In the genomic region with DNA sequence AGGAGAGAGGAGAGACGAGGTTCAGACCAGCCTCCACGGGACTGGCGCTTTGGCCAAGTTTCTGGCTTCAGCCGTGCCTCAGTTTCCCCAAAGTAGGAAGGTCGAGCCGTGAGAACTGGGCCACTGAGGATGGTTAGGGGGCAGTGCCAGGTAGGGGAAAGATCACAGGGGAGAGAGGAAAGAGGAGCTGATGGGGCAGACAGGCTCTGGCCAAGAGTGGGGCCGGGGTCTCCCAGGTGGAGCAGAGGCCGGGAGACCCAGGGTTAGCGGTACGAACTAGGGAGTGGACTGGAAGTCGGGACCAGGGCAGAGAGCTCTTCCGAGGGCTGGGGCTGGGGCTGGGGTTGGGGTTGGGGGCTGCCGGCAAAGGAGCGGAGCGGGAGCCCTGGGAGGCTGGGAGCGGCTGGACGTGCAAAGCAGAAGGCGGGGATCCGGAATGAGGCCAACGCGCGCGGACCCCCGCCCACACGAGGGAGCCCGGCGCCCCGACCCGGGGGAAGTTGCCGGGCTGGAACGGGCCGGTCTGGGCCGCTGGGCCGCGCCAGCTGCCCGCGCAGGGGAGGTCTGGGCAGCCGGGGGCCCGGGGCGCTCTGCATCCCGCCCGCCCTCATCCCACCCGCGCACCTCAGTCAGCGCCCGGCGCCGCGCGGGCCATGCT, we compare ENCODE assay signal across 8 cellular contexts. TPM values are rescaled to one million over a fixed set of nuclear protein-coding genes. Genes with fewer than 3 reads are reported as not detected.
A peak's percentile ranks its signal among the peaks of the same experiment; 100 is the strongest.
DNase-seq lines count a peak whose midpoint lies in the region; ATAC-seq lines count a peak whose summit lies in the region.

No MANE protein-coding gene starts in this region.

- no peaks in the 10 kb centered on the region for H3K27me3 Mint-ChIP-seq in central memory CD8-positive, alpha-beta T cell

- no peak for DNase-seq in Jurkat, Clone E6-1 (ENCODE audit: low read depth, low spot score)
- no peak for DNase-seq in central memory CD8-positive, alpha-beta T cell (ENCODE audit: low spot score in 2 of 2)
- DNase-seq in midbrain (lab: John Stamatoyannopoulos, UW) = peak; percentile 61
- no peak for DNase-seq in DMS79 (lab: John Stamatoyannopoulos, UW)
- no peak for DNase-seq in MV-4-11 (lab: John Stamatoyannopoulos, UW)

- H3K4me3 Mint-ChIP-seq in central memory CD8-positive, alpha-beta T cell = peak overlapping the region; percentile 98

- H3K36me3 Mint-ChIP-seq in central memory CD8-positive, alpha-beta T cell (ENCODE audit: insufficient read depth) = peaks cover 4% of the 10 kb centered on the region

- ATAC-seq in GM18498 (IDR thresholded peaks at IDR 0.05; ENCODE audit: unreplicated experiment) (peak; percentile 30), HG03095 (IDR thresholded peaks at IDR 0.05; ENCODE audit: unreplicated experiment) (no peak), GM21381 (IDR thresholded peaks at IDR 0.05; ENCODE audit: unreplicated experiment) (no peak)
- peak; percentile 7 for ATAC-seq in central memory CD8-positive, alpha-beta T cell (replicated peaks; ENCODE audit: extremely low read depth, poor library complexity, severe bottlenecking)

- H3K4me3 ChIP-seq in Jurkat, Clone E6-1 (ENCODE audit: low read length) = peak overlapping the region; percentile 83

- H3K9me3 Mint-ChIP-seq in central memory CD8-positive, alpha-beta T cell = no peaks in the 10 kb centered on the region

- H3K27ac Mint-ChIP-seq in central memory CD8-positive, alpha-beta T cell (ENCODE audit: low read depth) = peak overlapping the region; percentile 89

- H3K4me1 Mint-ChIP-seq in central memory CD8-positive, alpha-beta T cell = peaks cover 30% of the 10 kb centered on the region

RNA-seq across cellular contexts. Expression of a gene that starts 0.4 kb away (rescaled TPM):
- polyA plus RNA-seq in Jurkat, Clone E6-1 (2012; ENCODE audit: insufficient read depth, insufficient read length) = 18.5 TPM

RNA-seq across cellular contexts. Expression of a gene that starts 15.9 kb away (rescaled TPM):
- 8.7 TPM for polyA plus RNA-seq in Jurkat, Clone E6-1 (2012; ENCODE audit: insufficient read depth, insufficient read length)

Comparison
In these comparisons a context has a peak if more than half of its experiments do, and no peak if none do; other contexts are left out.
1. ATAC-seq: peak in GM18498 (single experiment) and central memory CD8-positive, alpha-beta T cell (single experiment); none in HG03095 (single experiment) and GM21381 (single experiment).